In genomic region chr6:102398788-102399390, GRCh38 we compare ENCODE assay signal across 1 cellular context.
TF ChIP-seq lines count a peak whose summit lies in the region.

No MANE protein-coding gene starts in this region.

TF ChIP-seq in WTC11, 78 proteins besides CTCF, POLR2A, EP300 and RAD21 (continued from another document):
- no peak for TF ChIP-seq ERG (CRISPR knock-in tag; IDR thresholded peaks at IDR 0.05)
- TF ChIP-seq RELA (CRISPR knock-in tag; IDR thresholded peaks at IDR 0.05; ENCODE audit: borderline replicate concordance), result no peak
- TF ChIP-seq MXD4 (CRISPR knock-in tag; IDR thresholded peaks at IDR 0.05; ENCODE audit: borderline replicate concordance), result no peak
- no peak for TF ChIP-seq HMGA2 (CRISPR knock-in tag; IDR thresholded peaks at IDR 0.05)
- no peak for TF ChIP-seq ETV6 (CRISPR knock-in tag; IDR thresholded peaks at IDR 0.05)
- no peak for TF ChIP-seq SOX15 (CRISPR knock-in tag; IDR thresholded peaks at IDR 0.05)
- no peak for TF ChIP-seq USF2 (CRISPR knock-in tag; IDR thresholded peaks at IDR 0.05)
- no peak for TF ChIP-seq PREB (CRISPR knock-in tag; IDR thresholded peaks at IDR 0.05; ENCODE audit: borderline replicate concordance)
- no peak for TF ChIP-seq IRF2 (CRISPR knock-in tag; IDR thresholded peaks at IDR 0.05; ENCODE audit: borderline replicate concordance, low read depth)
- TF ChIP-seq ZNF425 (CRISPR knock-in tag; conservative IDR thresholded peaks at IDR 0.05), result no peak
- TF ChIP-seq ELF4 (CRISPR knock-in tag; IDR thresholded peaks at IDR 0.05; ENCODE audit: low read depth), result no peak
